Comparison of ENCODE assay signal across 28 cellular contexts in genomic region chr14:97575677-97576076, GRCh38.
A peak's percentile ranks its signal among the peaks of the same experiment; 100 is the strongest.
DNase-seq lines count a peak whose midpoint lies in the region; ATAC-seq, FAIRE-seq and TF ChIP-seq lines count a peak whose summit lies in the region.
"Had no signal": no experiment of that assay in that cellular context is flagged by ENCODE, and none has a peak within 500 bp of the region (broad histone marks: within the 10 kb centered on the region; RNA-seq: fewer than 3 reads in every experiment).

No MANE protein-coding gene starts in this region.

- no TSS peak for BruUV-seq in K562 (replicated peaks; lab: Mats Ljungman, UMichigan)

- no peak overlapping the region for H3K9ac ChIP-seq in K562 (ENCODE audit: insufficient read depth in 1 of 2, low read depth in 2 of 2, low read length in 2 of 2)
- H3K9ac ChIP-seq: BLaER1 had no signal

- H3K36me3 Mint-ChIP-seq in GM23338 (ENCODE audit: low read depth) = no peaks in the 10 kb centered on the region
- H3K36me3 Mint-ChIP-seq: CD14-positive monocyte had no signal

- H2AFZ ChIP-seq in GM23338 = no peak overlapping the region
- H2AFZ ChIP-seq in K562 (ENCODE audit: low read depth, low read length) = no peak overlapping the region

- ATAC-seq in GM23338 (no peak), K562 (no peak), GM18873 (IDR thresholded peaks at IDR 0.05; ENCODE audit: low FRiP score, unreplicated experiment) (no peak)
- ATAC-seq: GM12878 had no signal

- H3K4me1 ChIP-seq in GM23338 (ENCODE audit: insufficient read depth) = peaks cover 9% of the 10 kb centered on the region
- H3K4me1 ChIP-seq in HEK293 (ENCODE audit: control insufficient read depth, insufficient read depth, low read length) = no peaks in the 10 kb centered on the region
- no peaks in the 10 kb centered on the region for H3K4me1 ChIP-seq in K562 (replicated peaks in 1 of 2; ENCODE audit: control insufficient read depth in 2 of 2, insufficient read depth in 2 of 2, low read length in 2 of 2)
- H3K4me1 ChIP-seq in esophagus muscularis mucosa = no peaks in the 10 kb centered on the region
- H3K4me1 ChIP-seq: BE2C, BLaER1 had no signal

- no peak for TF ChIP-seq RAD21 in K562 (CRISPR knock-in tag; conservative IDR thresholded peaks at IDR 0.05 in 1 of 2, IDR thresholded peaks at IDR 0.05 in 1 of 2)

- POLR2A ChIA-PET in HEK293 (lab: Yijun Ruan, JAX) = no interaction called here
- POLR2A ChIA-PET in K562 (lab: Yijun Ruan, JAX) = no interaction called here

- H3K27me3 Mint-ChIP-seq in GM23338 (ENCODE audit: insufficient read depth, low read depth, poor library complexity) = peaks cover 7% of the 10 kb centered on the region
- H3K27me3 Mint-ChIP-seq: CD4-positive, alpha-beta memory T cell; CD4-positive, CD25-positive, alpha-beta regulatory T cell; CD8-positive, alpha-beta memory T cell had no signal

- FAIRE-seq in K562 (lab: Jason Lieb, UNC) = no peak
- FAIRE-seq: A204.1, GM12878, GM12892, GM18507 had no signal

- peaks cover 25% of the 10 kb centered on the region; the same call in 1 of the 2 replicates for H3K9me2 ChIP-seq in GM23338 (ENCODE audit: insufficient read depth)

- no peak for TF ChIP-seq CTCF in GM23338 (conservative IDR thresholded peaks at IDR 0.05; ENCODE audit: low read depth in 2 of 2)
- TF ChIP-seq CTCF in HEK293 (tag by site-specific recombination; IDR thresholded peaks at IDR 0.05) = no peak
- no peak for TF ChIP-seq CTCF in K562 (IDR thresholded peaks at IDR 0.05 in 2 of 3, conservative IDR thresholded peaks at IDR 0.05 in 1 of 3; ENCODE audit: insufficient read depth in 2 of 3, low read depth in 1 of 3, low read length in 3 of 3)
- TF ChIP-seq CTCF in esophagus muscularis mucosa (IDR thresholded peaks at IDR 0.05) = no peak

- CTCF ChIA-PET in HEK293 (lab: Yijun Ruan, JAX) = no interaction called here
- CTCF ChIA-PET in K562 (lab: Yijun Ruan, JAX; ENCODE audit: low intra/inter-chr PET ratio) = no interaction called here

- H3K9me1 ChIP-seq in K562 (ENCODE audit: control insufficient read depth, insufficient read depth, low read length) = no peaks in the 10 kb centered on the region

- intact Hi-C loops in K562 (cut with micrococcal nuclease) = no loop called here
- intact Hi-C loops in esophagus muscularis mucosa (cut with DNase I) = no loop called here

- in situ Hi-C loops in K562 (cut with MboI) = no loop called here

- TF ChIP-seq POLR2A in K562 (conservative IDR thresholded peaks at IDR 0.05) = no peak
- no peak for TF ChIP-seq POLR2A in esophagus muscularis mucosa (IDR thresholded peaks at IDR 0.05; ENCODE audit: low read depth)

- TF ChIP-seq EP300 in K562 (IDR thresholded peaks at IDR 0.05; ENCODE audit: low read length) = no peak
- no peak for TF ChIP-seq EP300 in esophagus muscularis mucosa (IDR thresholded peaks at IDR 0.05)

- H3K4me3 ChIP-seq in GM23338 = no peak overlapping the region
- no peak overlapping the region for H3K4me3 ChIP-seq in HEK293 (ENCODE audit: low read depth, low read length)
- no peak overlapping the region for H3K4me3 ChIP-seq in K562
- H3K4me3 ChIP-seq in esophagus muscularis mucosa = no peak overlapping the region
- H3K4me3 ChIP-seq: BLaER1, GM12878 had no signal

- H3K27ac ChIP-seq in GM23338 (ENCODE audit: low read depth) (no peak overlapping the region), HEK293 (ENCODE audit: extremely low read depth, low read depth, low read length) (no peak overlapping the region), K562 (ENCODE audit: extremely low read depth, low read depth, low read length) (no peak overlapping the region), esophagus muscularis mucosa (replicated peaks in 1 of 4) (no peak overlapping the region)
- H3K27ac ChIP-seq: BLaER1 had no signal

- no peaks in the 10 kb centered on the region for H3K9me3 ChIP-seq in HEK293 (ENCODE audit: control insufficient read depth, insufficient read depth, low read depth, low read length)
- H3K9me3 ChIP-seq in K562 (replicated peaks; ENCODE audit: control insufficient read depth, insufficient read depth, low read depth, low read length) = no peaks in the 10 kb centered on the region
- peaks cover 0 to 4% (median 0%) of the 10 kb centered on the region in 4 donors for H3K9me3 ChIP-seq in esophagus muscularis mucosa
- H3K9me3 ChIP-seq: BE2C, BLaER1 had no signal

- H3K79me2 ChIP-seq in GM23338 (replicated peaks; ENCODE audit: insufficient read depth) (no peaks in the 10 kb centered on the region), K562 (ENCODE audit: control insufficient read depth, insufficient read depth, low read length) (no peaks in the 10 kb centered on the region)

- no peaks in the 10 kb centered on the region for H3K27me3 ChIP-seq in GM23338 (ENCODE audit: insufficient read depth)
- no peaks in the 10 kb centered on the region for H3K27me3 ChIP-seq in K562 (ENCODE audit: control insufficient read depth in 2 of 2, insufficient read depth in 2 of 2, low read length in 2 of 2)
- peaks cover 0 to 3% (median 0%) of the 10 kb centered on the region in 4 donors for H3K27me3 ChIP-seq in esophagus muscularis mucosa
- H3K27me3 ChIP-seq: BE2C, BLaER1 had no signal

- peaks cover 18% of the 10 kb centered on the region for H3K4me1 Mint-ChIP-seq in GM23338

- H3K27ac Mint-ChIP-seq in GM23338 = no peak overlapping the region
- H3K27ac Mint-ChIP-seq: CD14-positive monocyte; CD4-positive, CD25-positive, alpha-beta regulatory T cell; CD8-positive, alpha-beta memory T cell had no signal

- H3K4me2 ChIP-seq in GM23338 (no peak overlapping the region), K562 (ENCODE audit: insufficient read depth, low read length) (no peak overlapping the region)
- H3K4me2 ChIP-seq: BLaER1 had no signal

- no peaks in the 10 kb centered on the region for H3K36me3 ChIP-seq in GM23338 (ENCODE audit: insufficient read depth)
- H3K36me3 ChIP-seq in HEK293 (ENCODE audit: control insufficient read depth in 2 of 2, insufficient read depth in 1 of 2, low read length in 2 of 2) = no peaks in the 10 kb centered on the region
- no peaks in the 10 kb centered on the region for H3K36me3 ChIP-seq in K562 (ENCODE audit: control insufficient read depth, insufficient read depth, low read length)
- H3K36me3 ChIP-seq in esophagus muscularis mucosa = no peaks in the 10 kb centered on the region
- H3K36me3 ChIP-seq: BE2C, BLaER1 had no signal

- DNase-seq in GM23338 (ENCODE audit: low spot score) = no peak
- no peak for DNase-seq in K562 (ENCODE audit: extremely low read depth in 1 of 4, low spot score in 3 of 4)
- peak; percentile 53 for DNase-seq in esophagus muscularis mucosa (ENCODE audit: extremely low spot score)
- no peak for DNase-seq in pons (ENCODE audit: low spot score)
- no peak for DNase-seq in iPS-NIHi11 (ENCODE audit: low spot score)
- DNase-seq: 8988T; ACHN; BE2C; C1 segment of cervical spinal cord; CD4-positive, alpha-beta memory T cell; CD4-positive, CD25-positive, alpha-beta regulatory T cell; CD8-positive, alpha-beta memory T cell; COR-L47; DMS 273 treated with DMSO at 0.1 percent for 48 hours; DMS153; DMS53; DMS79; DND-41; EL; GDM1 had no signal

- H3F3A ChIP-seq in GM23338 (replicated peaks; ENCODE audit: low read depth) = no peaks in the 10 kb centered on the region

- no peaks in the 10 kb centered on the region for H3K9me3 Mint-ChIP-seq in GM23338
- H3K9me3 Mint-ChIP-seq: CD8-positive, alpha-beta memory T cell had no signal

- H4K20me1 ChIP-seq in GM23338 (replicated peaks; ENCODE audit: insufficient read depth) (no peaks in the 10 kb centered on the region), K562 (replicated peaks; ENCODE audit: control insufficient read depth, insufficient read depth, low read length) (no peaks in the 10 kb centered on the region)
- H4K20me1 ChIP-seq: BLaER1 had no signal

- H3K4me3 Mint-ChIP-seq in GM23338 = no peak overlapping the region
- H3K4me3 Mint-ChIP-seq: CD14-positive monocyte; CD4-positive, alpha-beta memory T cell; CD4-positive, CD25-positive, alpha-beta regulatory T cell; CD8-positive, alpha-beta memory T cell had no signal

- WGBS in K562 (ENCODE audit: insufficient coverage, low coverage, missing lambda C conversion rate) = 0% methylated on average over 6 of the region's 6 CpGs
- 85% methylated on average over 6 of the region's 6 CpGs for WGBS in esophagus muscularis mucosa

TF ChIP-seq in GM23338, 12 proteins besides CTCF, POLR2A, EP300 and RAD21:
- TF ChIP-seq ZNF331 (CRISPR knock-in tag; IDR thresholded peaks at IDR 0.05; ENCODE audit: low read depth) = no peak
- no peak for TF ChIP-seq STAT1 (IDR thresholded peaks at IDR 0.05; ENCODE audit: unreplicated experiment)
- peak; percentile 29; the same call in 1 of the 2 replicates for TF ChIP-seq CREB1 (CRISPR knock-in tag; IDR thresholded peaks at IDR 0.05; ENCODE audit: low read depth)

TF ChIP-seq in HEK293, 187 proteins besides CTCF, POLR2A, EP300 and RAD21 (continues in another document):
- TF ChIP-seq ZBTB26 (tag by site-specific recombination; optimal IDR thresholded peaks at IDR 0.05) = peak; percentile 12

TF ChIP-seq in K562, 482 proteins besides CTCF, POLR2A, EP300 and RAD21:
- TF ChIP-seq ATF1 (CRISPR knock-in tag; IDR thresholded peaks at IDR 0.05) (no peak), ATF1 (tag; IDR thresholded peaks at IDR 0.05) (peak; percentile 10; the same call in 1 of the 2 replicates), YBX1 (IDR thresholded peaks at IDR 0.05) (no peak)
